ENCODE assay signal across 19 cellular contexts in genomic region chr9:1980387-1980786, GRCh38. TPM values are rescaled to one million over a fixed set of nuclear protein-coding genes. Genes with fewer than 3 reads are reported as not detected.
A peak's percentile ranks its signal among the peaks of the same experiment; 100 is the strongest.
DNase-seq lines count a peak whose midpoint lies in the region; ATAC-seq and TF ChIP-seq lines count a peak whose summit lies in the region.
"Had no signal": no experiment of that assay in that cellular context is flagged by ENCODE, and none has a peak within 500 bp of the region (broad histone marks: within the 10 kb centered on the region; RNA-seq: fewer than 3 reads in every experiment).

No MANE protein-coding gene starts in this region.

- peak overlapping the region in 1 of 3 experiments; percentile 55 for H3K4me3 Mint-ChIP-seq in nephron
- H3K4me3 Mint-ChIP-seq: activated naive CD4-positive, alpha-beta T cell treated with anti-CD3 and anti-CD28 coated beads, Interleukin-2, amount 50 U/mL, for 24 hours; natural killer cell; stimulated activated naive B cell treated with anti-CD40 and anti-IgM and Interleukin-4, amounts not matched to agents 10 μg/mL and 1 μg/mL and 100 μg/mL, for 72 hours; T-helper 2 cell treated with Interferon-gamma antibody and Interleukin-4, amounts not matched to agents 5 μg/mL and 100 μg/mL, for 36 hours had no signal

- peak; percentile 43 for ATAC-seq in Right ventricle myocardium superior (ENCODE audit: poor library complexity)
- no peak for ATAC-seq in upper lobe of right lung
- no peak for ATAC-seq in foreskin keratinocyte
- ATAC-seq: A549; natural killer cell; stimulated activated naive B cell treated with anti-CD40 and anti-IgM and Interleukin-4, amounts not matched to agents 10 μg/mL and 1 μg/mL and 100 μg/mL, for 72 hours had no signal

- H3K27me3 Mint-ChIP-seq in nephron (ENCODE audit: low read depth): no peaks in the 10 kb centered on the region
- H3K27me3 Mint-ChIP-seq: activated naive CD4-positive, alpha-beta T cell treated with anti-CD3 and anti-CD28 coated beads, Interleukin-2, amount 50 U/mL, for 24 hours had no signal

- peak overlapping the region; percentile 22 for H2AFZ ChIP-seq in mammary epithelial cell (ENCODE audit: low read depth, low read length)

- H3K4me2 ChIP-seq in mammary epithelial cell (ENCODE audit: insufficient read depth, low read depth, low read length): no peak overlapping the region
- H3K4me2 ChIP-seq: A549, BLaER1, smooth muscle cell had no signal

- CTCF ChIA-PET in mammary epithelial cell (lab: Charles Lee; ENCODE audit: low non-redundant PET): no interaction called here

- H3K4me1 ChIP-seq in right atrium auricular region: peaks cover 0 to 13% of the 10 kb centered on the region in 2 donors
- H3K4me1 ChIP-seq in mammary epithelial cell (ENCODE audit: insufficient read depth, low read length): peaks cover 13% of the 10 kb centered on the region
- H3K4me1 ChIP-seq in upper lobe of right lung: no peaks in the 10 kb centered on the region
- peaks cover 11% of the 10 kb centered on the region for H3K4me1 ChIP-seq in foreskin keratinocyte
- H3K4me1 ChIP-seq: A549, BLaER1 had no signal

- no TSS peak for BruUV-seq in mammary epithelial cell (replicated peaks; lab: Mats Ljungman, UMichigan)

- peak overlapping the region; percentile 18 to 88 (median 51) for H3K27ac Mint-ChIP-seq in nephron
- H3K27ac Mint-ChIP-seq: activated naive CD4-positive, alpha-beta T cell treated with anti-CD3 and anti-CD28 coated beads, Interleukin-2, amount 50 U/mL, for 24 hours; natural killer cell; stimulated activated naive B cell treated with anti-CD40 and anti-IgM and Interleukin-4, amounts not matched to agents 10 μg/mL and 1 μg/mL and 100 μg/mL, for 72 hours; T-helper 2 cell treated with Interferon-gamma antibody and Interleukin-4, amounts not matched to agents 5 μg/mL and 100 μg/mL, for 36 hours had no signal

- TF ChIP-seq CTCF in right atrium auricular region (IDR thresholded peaks at IDR 0.05) (no peak), mammary epithelial cell (conservative IDR thresholded peaks at IDR 0.05 in 1 of 2, IDR thresholded peaks at IDR 0.05 in 1 of 2; ENCODE audit: extremely low read depth in 1 of 2, insufficient read depth in 1 of 2, low read depth in 1 of 2, low read length in 2 of 2) (no peak), nephron (IDR thresholded peaks at IDR 0.05; ENCODE audit: unreplicated experiment in 3 of 3) (no peak), upper lobe of right lung (IDR thresholded peaks at IDR 0.05) (no peak), foreskin keratinocyte (conservative IDR thresholded peaks at IDR 0.05) (no peak)

- no peaks in the 10 kb centered on the region for H3K79me2 ChIP-seq in mammary epithelial cell (ENCODE audit: insufficient read depth, low read length)

- no peak overlapping the region for H3K4me3 ChIP-seq in right atrium auricular region
- no peak overlapping the region for H3K4me3 ChIP-seq in mammary epithelial cell (replicated peaks in 1 of 3; ENCODE audit: insufficient read depth in 1 of 3, low read depth in 2 of 3, low read length in 3 of 3)
- H3K4me3 ChIP-seq in upper lobe of right lung: no peak overlapping the region
- H3K4me3 ChIP-seq: A549, BLaER1, gastroesophageal sphincter, smooth muscle cell had no signal

- H3K27ac ChIP-seq in right atrium auricular region (no peak overlapping the region), mammary epithelial cell (ENCODE audit: insufficient read depth, low read depth, low read length) (no peak overlapping the region), upper lobe of right lung (peak overlapping the region; percentile 55), foreskin keratinocyte (no peak overlapping the region)
- H3K27ac ChIP-seq: A549, BLaER1, RWPE1 had no signal

- H3K36me3 Mint-ChIP-seq in nephron (ENCODE audit: low read depth): no peaks in the 10 kb centered on the region
- H3K36me3 Mint-ChIP-seq: activated naive CD4-positive, alpha-beta T cell treated with anti-CD3 and anti-CD28 coated beads, Interleukin-2, amount 50 U/mL, for 24 hours; natural killer cell; stimulated activated naive B cell treated with anti-CD40 and anti-IgM and Interleukin-4, amounts not matched to agents 10 μg/mL and 1 μg/mL and 100 μg/mL, for 72 hours had no signal

- DNase-seq in Right ventricle myocardium superior (no peak), right atrium auricular region (ENCODE audit: low spot score) (no peak), mammary epithelial cell (no peak), upper lobe of right lung (no peak), NCI-H510A (lab: John Stamatoyannopoulos, UW) (no peak), foreskin keratinocyte (no peak), NCI-H2196 (lab: John Stamatoyannopoulos, UW; ENCODE audit: unreplicated experiment) (no peak)
- DNase-seq: erythroblast; natural killer cell; NCI-H1436; stimulated activated naive B cell treated with anti-CD40 and anti-IgM and Interleukin-4, amounts not matched to agents 10 μg/mL and 1 μg/mL and 100 μg/mL, for 72 hours had no signal

- H3K9ac ChIP-seq in mammary epithelial cell (ENCODE audit: insufficient read depth, low read length): no peak overlapping the region
- H3K9ac ChIP-seq: BLaER1 had no signal

- peaks cover 30% of the 10 kb centered on the region for H3K4me1 Mint-ChIP-seq in nephron
- H3K4me1 Mint-ChIP-seq: activated naive CD4-positive, alpha-beta T cell treated with anti-CD3 and anti-CD28 coated beads, Interleukin-2, amount 50 U/mL, for 24 hours; natural killer cell; stimulated activated naive B cell treated with anti-CD40 and anti-IgM and Interleukin-4, amounts not matched to agents 10 μg/mL and 1 μg/mL and 100 μg/mL, for 72 hours had no signal

- H3K9me3 ChIP-seq in right atrium auricular region: no peaks in the 10 kb centered on the region
- no peaks in the 10 kb centered on the region for H3K9me3 ChIP-seq in mammary epithelial cell (replicated peaks; ENCODE audit: insufficient read depth, low read length)
- no peaks in the 10 kb centered on the region for H3K9me3 ChIP-seq in upper lobe of right lung
- H3K9me3 ChIP-seq: A549, BLaER1, gastroesophageal sphincter had no signal

- H3K27me3 ChIP-seq in right atrium auricular region: no peaks in the 10 kb centered on the region
- H3K27me3 ChIP-seq in mammary epithelial cell (ENCODE audit: insufficient read depth, low read length): no peaks in the 10 kb centered on the region
- no peaks in the 10 kb centered on the region for H3K27me3 ChIP-seq in upper lobe of right lung
- no peaks in the 10 kb centered on the region for H3K27me3 ChIP-seq in foreskin keratinocyte
- H3K27me3 ChIP-seq: BLaER1, gastroesophageal sphincter had no signal

- H3K9me3 Mint-ChIP-seq in nephron: no peaks in the 10 kb centered on the region
- H3K9me3 Mint-ChIP-seq: activated naive CD4-positive, alpha-beta T cell treated with anti-CD3 and anti-CD28 coated beads, Interleukin-2, amount 50 U/mL, for 24 hours; natural killer cell; stimulated activated naive B cell treated with anti-CD40 and anti-IgM and Interleukin-4, amounts not matched to agents 10 μg/mL and 1 μg/mL and 100 μg/mL, for 72 hours; T-helper 2 cell treated with Interferon-gamma antibody and Interleukin-4, amounts not matched to agents 5 μg/mL and 100 μg/mL, for 36 hours had no signal

- dilution Hi-C loops in mammary epithelial cell (cut with HindIII; ENCODE audit: low sequenced_read_pairs): no loop called here

- in situ Hi-C loops in mammary epithelial cell (cut with MboI; ENCODE audit: low sequenced_read_pairs in 2 of 2): no loop called here

- 86% methylated on average over 1 of the region's 1 CpG for WGBS in mammary epithelial cell (ENCODE audit: low coverage, missing lambda C conversion rate)

- H3K36me3 ChIP-seq in right atrium auricular region: no peaks in the 10 kb centered on the region
- H3K36me3 ChIP-seq in mammary epithelial cell (ENCODE audit: insufficient read depth, low read length): no peaks in the 10 kb centered on the region
- H3K36me3 ChIP-seq in upper lobe of right lung: no peaks in the 10 kb centered on the region
- H3K36me3 ChIP-seq: BLaER1, gastroesophageal sphincter had no signal

- intact Hi-C loops in Right ventricle myocardium superior (cut with DNase I) (no loop called here), mammary epithelial cell (cut with micrococcal nuclease) (no loop called here), upper lobe of right lung (cut with DNase I) (no loop called here)

- no peaks in the 10 kb centered on the region for H4K20me1 ChIP-seq in mammary epithelial cell (ENCODE audit: insufficient read depth, low read length)
- H4K20me1 ChIP-seq: BLaER1 had no signal

RNA-seq across cellular contexts. Expression of gene SMARCA2, which starts 34.8 kb away (rescaled TPM):
- total RNA-seq in Right ventricle myocardium superior: 101 TPM
- 100 to 1,000 TPM in 1 of 2 donors, 10 to 100 TPM in 1; 63.8 to 109 TPM for total RNA-seq in right atrium auricular region
- 10 to 100 TPM; 62.7 to 80.2 TPM for total RNA-seq in mammary epithelial cell
- polyA plus RNA-seq in mammary epithelial cell: 42.9 TPM
- 97.7 TPM for polyA minus RNA-seq in mammary epithelial cell
- 147 TPM for total RNA-seq in upper lobe of right lung
- total RNA-seq in foreskin keratinocyte: 46.0 and 47.3 TPM in 2 replicates
- 18.4 and 21.6 TPM in 2 replicates for polyA plus RNA-seq in foreskin keratinocyte
